Comparison of ENCODE assay signal across 1 cellular context in genomic region chr6:109007521-109007920, GRCh38.
TF ChIP-seq lines count a peak whose summit lies in the region.

No MANE protein-coding gene starts in this region.

TF ChIP-seq in H1, 55 proteins besides CTCF, POLR2A, EP300 and RAD21 (continued from another document):
- TF ChIP-seq E2F6 (IDR thresholded peaks at IDR 0.05) (no peak), JUND (IDR thresholded peaks at IDR 0.05; ENCODE audit: low read length) (no peak)
